ENCODE assay signal across 19 cellular contexts in the genomic region with DNA sequence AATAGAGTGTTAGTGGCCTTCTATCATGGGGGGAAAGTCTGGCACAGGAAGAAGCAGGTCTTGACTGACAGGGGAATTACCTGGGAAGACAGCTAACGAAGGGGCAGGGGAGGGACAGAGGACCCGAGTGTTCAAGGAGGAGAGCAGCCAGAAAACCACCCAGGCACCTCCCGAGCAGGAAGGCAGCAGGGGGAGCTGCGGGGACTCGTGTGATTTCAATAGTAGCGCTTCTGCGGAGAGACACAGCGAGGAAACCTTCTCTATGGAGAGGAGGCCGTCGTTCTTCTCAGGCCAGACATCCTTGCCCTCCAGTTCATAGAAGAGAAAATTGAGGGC. TPM values are rescaled to one million over a fixed set of nuclear protein-coding genes. Genes with fewer than 3 reads are reported as not detected.
DNase-seq lines count a peak whose midpoint lies in the region; ATAC-seq and TF ChIP-seq lines count a peak whose summit lies in the region.
"Had no signal": no experiment of that assay in that cellular context is flagged by ENCODE, and none has a peak within 500 bp of the region (broad histone marks: within the 10 kb centered on the region; RNA-seq: fewer than 3 reads in every experiment).

No MANE protein-coding gene starts in this region.

- no peak overlapping the region for H3K4ac ChIP-seq in mesendoderm (ENCODE audit: low read depth, low read length)

- H3K4me1 ChIP-seq in GM23338 (ENCODE audit: insufficient read depth) (peaks cover 34% of the 10 kb centered on the region), mesendoderm (ENCODE audit: control insufficient read depth, low read depth, low read length) (peaks cover 35% of the 10 kb centered on the region), skeletal muscle tissue (ENCODE audit: control insufficient read depth in 3 of 3, insufficient read depth in 3 of 3, low read length in 3 of 3) (peaks cover 81 to 90% (median 82%) of the 10 kb centered on the region in 3 donors)

- peaks cover 5% of the 10 kb centered on the region for H4K20me1 ChIP-seq in GM23338 (replicated peaks; ENCODE audit: insufficient read depth)

- H3K4me2 ChIP-seq in GM23338 (0 out of 2 replicates have a peak overlapping the region, but pooled peaks have one; percentile 22), mesendoderm (ENCODE audit: low read length) (no peak overlapping the region)
- H3K4me2 ChIP-seq: hepatocyte had no signal

- no peak overlapping the region for H4K5ac ChIP-seq in mesendoderm (ENCODE audit: low read length)

- no peak overlapping the region for H3K23ac ChIP-seq in mesendoderm (ENCODE audit: low read length)

- H3K9me2 ChIP-seq in GM23338 (ENCODE audit: insufficient read depth) = no peaks in the 10 kb centered on the region

- peak overlapping the region; percentile 39; the same call in 1 of the 2 replicates for H3K27ac ChIP-seq in GM23338 (ENCODE audit: low read depth)
- peak overlapping the region; percentile 89; the same call in 1 of the 2 replicates for H3K27ac ChIP-seq in VCaP
- H3K27ac ChIP-seq in mesendoderm (ENCODE audit: low read depth, low read length) = no peak overlapping the region
- H3K27ac ChIP-seq in skeletal muscle tissue (ENCODE audit: low read depth, low read length) = peak overlapping the region; percentile 15
- H3K27ac ChIP-seq: hepatocyte, neutrophil had no signal

- no peak overlapping the region for H2AFZ ChIP-seq in GM23338
- H2AFZ ChIP-seq: hepatocyte had no signal

- no peaks in the 10 kb centered on the region; the same call in 2 of the 3 replicates for H3K36me3 Mint-ChIP-seq in GM23338 (ENCODE audit: low read depth)
- H3K36me3 Mint-ChIP-seq: activated naive CD4-positive, alpha-beta T cell treated with anti-CD3 and anti-CD28 coated beads, Interleukin-2, amount 50 U/mL, for 24 hours had no signal

- no peak overlapping the region for H3K56ac ChIP-seq in mesendoderm (ENCODE audit: low read length)

- no peak overlapping the region for H3K27ac Mint-ChIP-seq in GM23338
- H3K27ac Mint-ChIP-seq: activated naive CD4-positive, alpha-beta T cell treated with anti-CD3 and anti-CD28 coated beads, Interleukin-2, amount 50 U/mL, for 24 hours; stimulated activated naive B cell treated with anti-CD40 and anti-IgM and Interleukin-4, amounts not matched to agents 10 μg/mL and 1 μg/mL and 100 μg/mL, for 72 hours had no signal

- H3K18ac ChIP-seq in mesendoderm (ENCODE audit: low read length) = no peak overlapping the region

- H3K4me1 Mint-ChIP-seq in GM23338 = peaks cover 42% of the 10 kb centered on the region

- H3K9me3 Mint-ChIP-seq in GM23338 = no peaks in the 10 kb centered on the region
- H3K9me3 Mint-ChIP-seq: activated naive CD4-positive, alpha-beta T cell treated with anti-CD3 and anti-CD28 coated beads, Interleukin-2, amount 50 U/mL, for 24 hours; central memory CD8-positive, alpha-beta T cell; stimulated activated naive B cell treated with anti-CD40 and anti-IgM and Interleukin-4, amounts not matched to agents 10 μg/mL and 1 μg/mL and 100 μg/mL, for 72 hours had no signal

- H3K27me3 Mint-ChIP-seq in GM23338 (ENCODE audit: insufficient read depth, low read depth, poor library complexity) = peaks cover 9% of the 10 kb centered on the region
- H3K27me3 Mint-ChIP-seq: activated naive CD4-positive, alpha-beta T cell treated with anti-CD3 and anti-CD28 coated beads, Interleukin-2, amount 50 U/mL, for 24 hours; central memory CD8-positive, alpha-beta T cell; stimulated activated naive B cell treated with anti-CD40 and anti-IgM and Interleukin-4, amounts not matched to agents 10 μg/mL and 1 μg/mL and 100 μg/mL, for 72 hours had no signal

- no CpG with 5 or more reads among the region's 10 CpGs for WGBS in mesendoderm (ENCODE audit: extremely low coverage, insufficient coverage, low lambda C conversion rate)

- H3K36me3 ChIP-seq in GM23338 (ENCODE audit: insufficient read depth) (no peaks in the 10 kb centered on the region), mesendoderm (ENCODE audit: control insufficient read depth, insufficient read depth, low read length) (no peaks in the 10 kb centered on the region), skeletal muscle tissue (ENCODE audit: control insufficient read depth in 3 of 3, insufficient read depth in 3 of 3, low read length in 3 of 3) (no peaks in the 10 kb centered on the region)
- H3K36me3 ChIP-seq: neutrophil had no signal

- H3K79me1 ChIP-seq in mesendoderm (ENCODE audit: low read length) = peaks cover 7% of the 10 kb centered on the region

- no peak overlapping the region for H2BK120ac ChIP-seq in mesendoderm (ENCODE audit: low read depth, low read length)

- H3K4me3 ChIP-seq in GM23338 (no peak overlapping the region), mesendoderm (ENCODE audit: low read length) (no peak overlapping the region), skeletal muscle tissue (ENCODE audit: low read length in 3 of 3) (peak overlapping the region in 1 of 3 donors; percentile 23)
- H3K4me3 ChIP-seq: hepatocyte, mucosa of descending colon had no signal

- DNase-seq in GM23338 (ENCODE audit: low spot score) = peak; percentile 66
- peak; percentile 48 for DNase-seq in mesendoderm
- DNase-seq in NCI-H2107 (lab: John Stamatoyannopoulos, UW) = no peak
- DNase-seq in H4 (ENCODE audit: low spot score) = no peak
- DNase-seq in NCI-H1105 treated with DMSO at 0.1 percent for 48 hours (lab: John Stamatoyannopoulos, UW) = no peak
- DNase-seq: activated CD4-positive, alpha-beta T cell treated with anti-CD3 and anti-CD28 coated beads, Interleukin-2, amount 50 U/mL, for 4 hours; erythroblast; foreskin fibroblast; stimulated activated CD4-positive, alpha-beta T cell treated with anti-CD3 and anti-CD28 coated beads, Interleukin-4, amount 100 ng/mL, for 24 hours; stimulated activated naive B cell treated with anti-CD40 and anti-IgM and Interleukin-4, amounts not matched to agents 10 μg/mL and 1 μg/mL and 100 μg/mL, for 72 hours; T-helper 9 cell had no signal

- no peak overlapping the region for H2AK5ac ChIP-seq in mesendoderm (ENCODE audit: low read length)

- no peaks in the 10 kb centered on the region for H3K9me3 ChIP-seq in skeletal muscle tissue (ENCODE audit: control insufficient read depth in 3 of 3, low read length in 3 of 3)
- H3K9me3 ChIP-seq: mucosa of descending colon, neutrophil had no signal

- ATAC-seq in GM23338 = peak; percentile 20
- ATAC-seq: mucosa of descending colon; stimulated activated naive B cell treated with anti-CD40 and anti-IgM and Interleukin-4, amounts not matched to agents 10 μg/mL and 1 μg/mL and 100 μg/mL, for 72 hours had no signal

- peak in 1 of 2 experiments; percentile 48; a peak in 2 of 4 replicates for TF ChIP-seq CTCF in GM23338 (conservative IDR thresholded peaks at IDR 0.05; ENCODE audit: low read depth in 2 of 2)
- no peak for TF ChIP-seq CTCF in VCaP (conservative IDR thresholded peaks at IDR 0.05)

- H3F3A ChIP-seq in GM23338 (replicated peaks; ENCODE audit: low read depth) = peaks cover 19% of the 10 kb centered on the region; the same call in 1 of the 2 replicates

- no peak overlapping the region for H3K4me3 Mint-ChIP-seq in GM23338
- H3K4me3 Mint-ChIP-seq: activated naive CD4-positive, alpha-beta T cell treated with anti-CD3 and anti-CD28 coated beads, Interleukin-2, amount 50 U/mL, for 24 hours; stimulated activated naive B cell treated with anti-CD40 and anti-IgM and Interleukin-4, amounts not matched to agents 10 μg/mL and 1 μg/mL and 100 μg/mL, for 72 hours had no signal

- H3K9ac ChIP-seq in mesendoderm (ENCODE audit: low read length) = no peak overlapping the region
- H3K9ac ChIP-seq in skeletal muscle tissue (ENCODE audit: low read depth in 1 of 3, low read length in 3 of 3) = peak overlapping the region in 1 of 3 donors; percentile 24

- H3K79me2 ChIP-seq in GM23338 (replicated peaks; ENCODE audit: insufficient read depth) = peaks cover 16% of the 10 kb centered on the region
- no peaks in the 10 kb centered on the region for H3K79me2 ChIP-seq in mesendoderm (ENCODE audit: control insufficient read depth, insufficient read depth, low read length)

- no peak overlapping the region for H2BK15ac ChIP-seq in mesendoderm (replicated peaks; ENCODE audit: low read depth)

- no peak overlapping the region for H4K8ac ChIP-seq in mesendoderm (ENCODE audit: low read depth, low read length)

- H3K27me3 ChIP-seq in GM23338 (ENCODE audit: insufficient read depth) (no peaks in the 10 kb centered on the region), mesendoderm (ENCODE audit: insufficient read depth, low read length, poor library complexity) (no peaks in the 10 kb centered on the region), skeletal muscle tissue (ENCODE audit: control insufficient read depth in 3 of 3, insufficient read depth in 3 of 3, low read length in 3 of 3) (no peaks in the 10 kb centered on the region)
- H3K27me3 ChIP-seq: hepatocyte, neutrophil had no signal

- H2BK5ac ChIP-seq in mesendoderm (ENCODE audit: low read length) = no peak overlapping the region

TF ChIP-seq in GM23338, 12 proteins besides CTCF, POLR2A, EP300 and RAD21 (continues in another document):
- no peak for TF ChIP-seq NANOG (IDR thresholded peaks at IDR 0.05; ENCODE audit: borderline replicate concordance)
- TF ChIP-seq STAT1 (IDR thresholded peaks at IDR 0.05; ENCODE audit: unreplicated experiment) = no peak
- no peak for TF ChIP-seq ZNF331 (CRISPR knock-in tag; IDR thresholded peaks at IDR 0.05; ENCODE audit: low read depth)

RNA-seq across cellular contexts. Expression of gene NPAS1, which starts 39.9 kb away (rescaled TPM):
- total RNA-seq in GM23338 (2014; rRNA removed; shearing (Covaris generic)) = 5.0 and 5.6 TPM in 2 replicates
- polyA plus RNA-seq in GM23338 (2016; fragmentation: Nextera tagmentation; extraction: Ambion mirVana) = 9.7 and 9.8 TPM in 2 replicates
- 2.4 TPM for polyA plus RNA-seq in mesendoderm (2013, experiment 1 of 2)
- polyA plus RNA-seq in mesendoderm (2013, experiment 2 of 2) = 2.5 TPM
- 1.0 TPM for total RNA-seq in skeletal muscle tissue
- total RNA-seq in H4 (2014; rRNA removed; shearing (Covaris generic)) = 0.29 TPM in 1 of 2 replicates, not detected in the other
- total RNA-seq: liver had no signal

Comparison
In these comparisons a context has a peak if more than half of its experiments do, and no peak if none do; other contexts are left out.
1. DNase-seq: peak in GM23338 (single experiment) and mesendoderm (single experiment); none in NCI-H2107 (single experiment), H4 (single experiment) and NCI-H1105 treated with DMSO at 0.1 percent for 48 hours (single experiment).